Comparison of ENCODE assay signal across 31 cellular contexts in the genomic region with DNA sequence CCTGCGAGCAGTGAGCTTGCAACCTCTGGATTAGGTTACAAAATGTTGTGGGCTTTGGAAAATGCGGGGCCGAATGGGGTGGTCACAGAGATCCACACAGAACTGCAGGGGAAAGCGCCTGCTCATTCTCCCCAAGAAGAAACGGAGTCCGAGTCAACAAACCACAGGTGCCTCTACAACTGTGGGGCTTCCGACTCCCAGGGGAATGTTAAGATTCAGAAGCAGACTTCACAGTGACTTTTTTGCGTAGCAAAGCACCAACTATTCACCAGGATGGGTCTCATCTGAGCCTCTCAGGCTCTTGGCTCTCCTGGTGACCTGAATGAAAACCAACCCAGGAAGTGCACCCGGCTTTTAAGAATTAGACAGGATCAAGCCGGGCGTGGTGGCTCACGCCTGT.
"Had no signal": no experiment of that assay in that cellular context is flagged by ENCODE, and none has a peak within 500 bp of the region (broad histone marks: within the 10 kb centered on the region; RNA-seq: fewer than 3 reads in every experiment).

No MANE protein-coding gene starts in this region.

- H3K36me3 ChIP-seq: brain microvascular endothelial cell, Peyer's patch, SJSA1 had no signal

- H3K9me3 ChIP-seq: Peyer's patch, SJSA1, SK-N-SH had no signal

- H3K27ac Mint-ChIP-seq: activated CD4-positive, alpha-beta memory T cell treated with anti-CD3 and anti-CD28 coated beads for 36 hours; activated CD8-positive, alpha-beta memory T cell treated with anti-CD3 and anti-CD28 coated beads, Interleukin-2, amount 10 ng/mL, durations not matched to agents 7 days and 5 days; activated naive CD8-positive, alpha-beta T cell treated with anti-CD3 and anti-CD28 coated beads for 36 hours; activated T-cell treated with anti-CD3 and anti-CD28 coated beads, Interleukin-2, amount 50 U/mL, for 72 hours; activated T-helper 17 cell treated with anti-CD3 and anti-CD28 coated beads, Interleukin-2, amount 50 U/mL, for 72 hours; T-helper 1 cell treated with Interleukin-12 subunit alpha and Interleukin-12 subunit beta and Interleukin-4 antibody, amounts not matched to agents 30 μg/mL and 1 μg/mL, for 36 hours; T-helper 2 cell treated with Interferon-gamma antibody and Interleukin-4, amounts not matched to agents 5 μg/mL and 100 μg/mL, for 36 hours had no signal

- ATAC-seq: activated CD8-positive, alpha-beta memory T cell treated with anti-CD3 and anti-CD28 coated beads, Interleukin-2, amount 10 ng/mL, durations not matched to agents 7 days and 5 days; activated T-cell treated with anti-CD3 and anti-CD28 coated beads, Interleukin-2, amount 50 U/mL, for 72 hours; activated T-helper 17 cell treated with anti-CD3 and anti-CD28 coated beads, Interleukin-2, amount 50 U/mL, for 72 hours; PC-3 had no signal

- H3K27me3 Mint-ChIP-seq: activated naive CD8-positive, alpha-beta T cell treated with anti-CD3 and anti-CD28 coated beads for 36 hours had no signal

- H3K27ac ChIP-seq: brain microvascular endothelial cell, Peyer's patch, SJSA1 had no signal

- H3K4me1 ChIP-seq: Peyer's patch, SJSA1 had no signal

- H3K4me2 ChIP-seq: SK-N-SH had no signal

- DNase-seq: activated CD4-positive, alpha-beta memory T cell treated with anti-CD3 and anti-CD28 coated beads for 36 hours; activated CD4-positive, alpha-beta T cell treated with anti-CD3 and anti-CD28 coated beads, Interleukin-2, amount 50 U/mL, for 1 hour; activated CD8-positive, alpha-beta memory T cell treated with anti-CD3 and anti-CD28 coated beads for 24 hours; activated CD8-positive, alpha-beta memory T cell treated with anti-CD3 and anti-CD28 coated beads, Interleukin-2, amount 10 ng/mL, durations not matched to agents 7 days and 5 days; activated effector memory CD4-positive, alpha-beta T cell treated with anti-CD3 and anti-CD28 coated beads, Interleukin-2, amount 50 U/mL, for 16 hours; activated naive CD4-positive, alpha-beta T cell; activated naive CD4-positive, alpha-beta T cell treated with anti-CD3 and anti-CD28 coated beads, Interleukin-2, amount 50 U/mL, for 16 hours; activated naive CD8-positive, alpha-beta T cell treated with anti-CD3 and anti-CD28 coated beads for 36 hours; activated T-cell treated with anti-CD3 and anti-CD28 coated beads, Interleukin-2, amount 50 U/mL, for 1 hour; activated T-cell treated with anti-CD3 and anti-CD28 coated beads, Interleukin-2, amount 50 U/mL, for 72 hours; amniotic stem cell; aorta; brain microvascular endothelial cell; central memory CD4-positive, alpha-beta T cell; NCI-H1105; NCI-H1417 treated with DMSO at 0.1 percent for 48 hours; NCI-H187 treated with DMSO at 0.1 percent for 48 hours; NCI-H2081; NCI-H2171 treated with DMSO at 0.1 percent for 48 hours; NCI-H2227 treated with DMSO at 0.1 percent for 48 hours; NCI-H446; NCI-H510A treated with DMSO at 0.1 percent for 48 hours; PC-3; Peyer's patch; RPMI8226; SHP77 treated with DMSO at 0.1 percent for 48 hours; SK-N-SH had no signal

- H3K4me3 ChIP-seq: Peyer's patch, SJSA1 had no signal

- H3K27me3 ChIP-seq: brain microvascular endothelial cell, Peyer's patch, SJSA1 had no signal

- H3K9ac ChIP-seq: SK-N-SH had no signal

- H3K36me3 Mint-ChIP-seq: activated CD4-positive, alpha-beta memory T cell treated with anti-CD3 and anti-CD28 coated beads for 36 hours; activated CD8-positive, alpha-beta memory T cell treated with anti-CD3 and anti-CD28 coated beads, Interleukin-2, amount 10 ng/mL, durations not matched to agents 7 days and 5 days; activated naive CD8-positive, alpha-beta T cell treated with anti-CD3 and anti-CD28 coated beads for 36 hours had no signal

- H3K9me3 Mint-ChIP-seq: activated CD4-positive, alpha-beta memory T cell treated with anti-CD3 and anti-CD28 coated beads for 36 hours; activated naive CD8-positive, alpha-beta T cell treated with anti-CD3 and anti-CD28 coated beads for 36 hours; activated T-cell treated with anti-CD3 and anti-CD28 coated beads, Interleukin-2, amount 50 U/mL, for 72 hours; activated T-helper 17 cell treated with anti-CD3 and anti-CD28 coated beads, Interleukin-2, amount 50 U/mL, for 72 hours; T-helper 1 cell treated with Interleukin-12 subunit alpha and Interleukin-12 subunit beta and Interleukin-4 antibody, amounts not matched to agents 30 μg/mL and 1 μg/mL, for 36 hours; T-helper 2 cell treated with Interferon-gamma antibody and Interleukin-4, amounts not matched to agents 5 μg/mL and 100 μg/mL, for 36 hours had no signal

- H3K4me3 Mint-ChIP-seq: activated CD4-positive, alpha-beta memory T cell treated with anti-CD3 and anti-CD28 coated beads for 36 hours; activated CD8-positive, alpha-beta memory T cell treated with anti-CD3 and anti-CD28 coated beads, Interleukin-2, amount 10 ng/mL, durations not matched to agents 7 days and 5 days; activated naive CD8-positive, alpha-beta T cell treated with anti-CD3 and anti-CD28 coated beads for 36 hours; activated T-cell treated with anti-CD3 and anti-CD28 coated beads, Interleukin-2, amount 50 U/mL, for 72 hours; activated T-helper 17 cell treated with anti-CD3 and anti-CD28 coated beads, Interleukin-2, amount 50 U/mL, for 72 hours; T-helper 1 cell treated with Interleukin-12 subunit alpha and Interleukin-12 subunit beta and Interleukin-4 antibody, amounts not matched to agents 30 μg/mL and 1 μg/mL, for 36 hours; T-helper 2 cell treated with Interferon-gamma antibody and Interleukin-4, amounts not matched to agents 5 μg/mL and 100 μg/mL, for 36 hours had no signal
